ENCODE assay signal across 15 cellular contexts in the genomic region with DNA sequence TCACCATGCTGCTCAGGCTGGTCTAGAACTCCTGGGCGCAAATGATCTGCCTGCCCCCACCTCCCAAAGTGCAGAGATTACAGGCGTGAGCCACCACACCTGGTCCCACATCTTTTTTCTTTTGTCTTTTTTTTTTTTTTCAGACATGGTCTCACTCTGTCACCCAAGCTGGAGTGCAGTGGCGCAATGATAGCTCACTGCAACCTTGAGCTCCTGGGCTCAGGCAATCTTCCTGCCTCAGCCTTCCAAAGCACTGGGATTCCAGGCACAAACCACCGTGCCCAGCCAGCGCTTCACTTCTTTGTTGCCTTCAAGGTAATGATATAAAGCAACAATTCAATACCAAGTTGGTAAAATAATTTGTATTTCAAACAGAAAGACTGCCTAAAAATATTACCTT.
"Had no signal": no experiment of that assay in that cellular context is flagged by ENCODE, and none has a peak within 500 bp of the region (broad histone marks: within the 10 kb centered on the region; RNA-seq: fewer than 3 reads in every experiment).

No MANE protein-coding gene starts in this region.

- H3K4me2 ChIP-seq: hepatocyte had no signal

- H3K4me1 ChIP-seq: body of pancreas, psoas muscle, testis had no signal

- H3K4me3 ChIP-seq: body of pancreas, hepatocyte, psoas muscle, sigmoid colon, SJSA1, testis had no signal

- ATAC-seq: body of pancreas, left ventricle myocardium superior, psoas muscle had no signal

- H2AFZ ChIP-seq: hepatocyte had no signal

- H3K9me3 Mint-ChIP-seq: nephron progenitor cell; stimulated activated naive CD8-positive, alpha-beta T cell treated with anti-CD3 and anti-CD28 coated beads, Interleukin-15, Interleukin-2, amounts not matched to agents 100 ng/mL and 50 ng/mL, for 24 hours had no signal

- H3K27me3 ChIP-seq: body of pancreas, hepatocyte, sigmoid colon, SJSA1, testis had no signal

- H3K79me2 ChIP-seq: hepatocyte had no signal

- H3K27ac Mint-ChIP-seq: nephron progenitor cell; stimulated activated naive CD8-positive, alpha-beta T cell treated with anti-CD3 and anti-CD28 coated beads, Interleukin-15, Interleukin-2, amounts not matched to agents 100 ng/mL and 50 ng/mL, for 24 hours had no signal

- H3K9me3 ChIP-seq: body of pancreas, psoas muscle, sigmoid colon, SJSA1, testis had no signal

- H3K27me3 Mint-ChIP-seq: stimulated activated naive CD8-positive, alpha-beta T cell treated with anti-CD3 and anti-CD28 coated beads, Interleukin-15, Interleukin-2, amounts not matched to agents 100 ng/mL and 50 ng/mL, for 24 hours had no signal

- H3K27ac ChIP-seq: body of pancreas, hepatocyte, psoas muscle, sigmoid colon, SJSA1, testis had no signal

- H3K4me3 Mint-ChIP-seq: nephron progenitor cell; stimulated activated naive CD8-positive, alpha-beta T cell treated with anti-CD3 and anti-CD28 coated beads, Interleukin-15, Interleukin-2, amounts not matched to agents 100 ng/mL and 50 ng/mL, for 24 hours had no signal

- DNase-seq: activated CD8-positive, alpha-beta memory T cell treated with anti-CD3 and anti-CD28 coated beads, Interleukin-2, amount 50 U/mL, for 48 hours; activated effector memory CD4-positive, alpha-beta T cell treated with Interleukin-2 at 50 U/mL for 16 hours; body of pancreas; central memory CD4-positive, alpha-beta T cell; left ventricle myocardium superior; mesendoderm; nephron progenitor cell; psoas muscle; sigmoid colon; stimulated activated CD4-positive, alpha-beta T cell treated with anti-CD3 and anti-CD28 coated beads, Interleukin-2, amount 100 ng/mL, for 24 hours; T-helper 9 cell; testis had no signal
